In genomic region chr20:48738399-48739304, GRCh38 we compare ENCODE assay signal across 8 cellular contexts.
DNase-seq lines count a peak whose midpoint lies in the region; ATAC-seq and TF ChIP-seq lines count a peak whose summit lies in the region.

No MANE protein-coding gene starts in this region.

- H3K27ac Mint-ChIP-seq in activated CD8-positive, alpha-beta T cell treated with anti-CD3 and anti-CD28 coated beads for 36 hours: peak overlapping the region; percentile 95
- H3K27ac Mint-ChIP-seq in memory B cell: peak overlapping the region; percentile 91

- H3K9me3 ChIP-seq in ovary: no peaks in the 10 kb centered on the region

- WGBS in ovary, 3 donors: 46 to 50% (median 47%) methylated on average over 11 of the region's 11 CpGs

- H3K4me1 ChIP-seq in ovary (ENCODE audit: insufficient read depth): no peaks in the 10 kb centered on the region

- CTCF ChIA-PET in activated CD8-positive, alpha-beta T cell treated with anti-CD3 and anti-CD28 coated beads for 36 hours (lab: Charles Lee): interaction anchor here (0.7 to 2.0 kb wide), 10 partner anchors 8 to 81 kb away, joined by 3 to 9 read pairs (median 4); no protein-coding TSS in a partner anchor

- POLR2A ChIA-PET in activated CD8-positive, alpha-beta T cell treated with anti-CD3 and anti-CD28 coated beads for 36 hours (lab: Charles Lee): interaction anchor here (0.9 to 9.3 kb wide), 16 partner anchors 8 to 183 kb away, joined by 3 to 81 read pairs (median 4); partner anchors contain the start of gene ARFGEF2

- intact Hi-C loops in activated CD8-positive, alpha-beta T cell treated with anti-CD3 and anti-CD28 coated beads for 36 hours (cut with micrococcal nuclease): loop anchor here (5.0 kb wide), 1 partner anchor 44 kb away; no protein-coding TSS in a partner anchor
- intact Hi-C loops in ovary (cut with DNase I): no loop called here

- H3K27me3 Mint-ChIP-seq in activated CD8-positive, alpha-beta T cell treated with anti-CD3 and anti-CD28 coated beads for 36 hours: no peaks in the 10 kb centered on the region
- H3K27me3 Mint-ChIP-seq in memory B cell: no peaks in the 10 kb centered on the region

- H3K27me3 ChIP-seq in ovary: no peaks in the 10 kb centered on the region

- H3K4me3 Mint-ChIP-seq in activated CD8-positive, alpha-beta T cell treated with anti-CD3 and anti-CD28 coated beads for 36 hours: peak overlapping the region; percentile 46
- H3K4me3 Mint-ChIP-seq in memory B cell: no peak overlapping the region

- no peak overlapping the region for H3K4me3 ChIP-seq in ovary

- no peak for TF ChIP-seq EP300 in ovary (IDR thresholded peaks at IDR 0.05)

- TF ChIP-seq CTCF in activated CD8-positive, alpha-beta T cell treated with anti-CD3 and anti-CD28 coated beads for 36 hours (IDR thresholded peaks at IDR 0.05): no peak
- no peak for TF ChIP-seq CTCF in ovary (IDR thresholded peaks at IDR 0.05)

- H3K9me3 Mint-ChIP-seq in activated CD8-positive, alpha-beta T cell treated with anti-CD3 and anti-CD28 coated beads for 36 hours: no peaks in the 10 kb centered on the region
- H3K9me3 Mint-ChIP-seq in memory B cell: no peaks in the 10 kb centered on the region

- H3K27ac ChIP-seq in ovary: no peak overlapping the region

- no peak for TF ChIP-seq POLR2A in ovary (IDR thresholded peaks at IDR 0.05)

- ATAC-seq in GM18909 (IDR thresholded peaks at IDR 0.05; ENCODE audit: poor library complexity, unreplicated experiment): peak; percentile 73
- peak; percentile 68 for ATAC-seq in HG02938 (IDR thresholded peaks at IDR 0.05; ENCODE audit: unreplicated experiment)
- ATAC-seq in activated CD8-positive, alpha-beta T cell treated with anti-CD3 and anti-CD28 coated beads for 36 hours: peak; percentile 88
- ATAC-seq in memory B cell (ENCODE audit: low read depth): peak; percentile 19

- DNase-seq in activated CD8-positive, alpha-beta T cell treated with anti-CD3 and anti-CD28 coated beads for 36 hours: peak; percentile 94
- DNase-seq in memory B cell (ENCODE audit: low spot score in 2 of 2) (no peak), OCI-M2 (lab: John Stamatoyannopoulos, UW; ENCODE audit: unreplicated experiment) (no peak), SIG-M5 treated with dmso at 0.1 percent for 504 hours (lab: John Stamatoyannopoulos, UW; ENCODE audit: unreplicated experiment) (no peak), HuH-7 (ENCODE audit: low spot score) (no peak), ovary (no peak)

- H3K36me3 Mint-ChIP-seq in activated CD8-positive, alpha-beta T cell treated with anti-CD3 and anti-CD28 coated beads for 36 hours (ENCODE audit: low read depth): peaks cover 53% of the 10 kb centered on the region
- peaks cover 31% of the 10 kb centered on the region for H3K36me3 Mint-ChIP-seq in memory B cell

- peaks cover 61% of the 10 kb centered on the region for H3K4me1 Mint-ChIP-seq in activated CD8-positive, alpha-beta T cell treated with anti-CD3 and anti-CD28 coated beads for 36 hours (ENCODE audit: low read depth)
- peaks cover 54% of the 10 kb centered on the region for H3K4me1 Mint-ChIP-seq in memory B cell

- H3K36me3 ChIP-seq in ovary: no peaks in the 10 kb centered on the region

Comparison
In these comparisons a context has a peak if more than half of its experiments do, and no peak if none do; other contexts are left out.
1. ATAC-seq: peak in every context shown above with its lines; median percentile 88 in activated CD8-positive, alpha-beta T cell treated with anti-CD3 and anti-CD28 coated beads for 36 hours; 73 in GM18909; 68 in HG02938; 19 in memory B cell.